10 cellular contexts compared by ENCODE assay signal in the genomic region with DNA sequence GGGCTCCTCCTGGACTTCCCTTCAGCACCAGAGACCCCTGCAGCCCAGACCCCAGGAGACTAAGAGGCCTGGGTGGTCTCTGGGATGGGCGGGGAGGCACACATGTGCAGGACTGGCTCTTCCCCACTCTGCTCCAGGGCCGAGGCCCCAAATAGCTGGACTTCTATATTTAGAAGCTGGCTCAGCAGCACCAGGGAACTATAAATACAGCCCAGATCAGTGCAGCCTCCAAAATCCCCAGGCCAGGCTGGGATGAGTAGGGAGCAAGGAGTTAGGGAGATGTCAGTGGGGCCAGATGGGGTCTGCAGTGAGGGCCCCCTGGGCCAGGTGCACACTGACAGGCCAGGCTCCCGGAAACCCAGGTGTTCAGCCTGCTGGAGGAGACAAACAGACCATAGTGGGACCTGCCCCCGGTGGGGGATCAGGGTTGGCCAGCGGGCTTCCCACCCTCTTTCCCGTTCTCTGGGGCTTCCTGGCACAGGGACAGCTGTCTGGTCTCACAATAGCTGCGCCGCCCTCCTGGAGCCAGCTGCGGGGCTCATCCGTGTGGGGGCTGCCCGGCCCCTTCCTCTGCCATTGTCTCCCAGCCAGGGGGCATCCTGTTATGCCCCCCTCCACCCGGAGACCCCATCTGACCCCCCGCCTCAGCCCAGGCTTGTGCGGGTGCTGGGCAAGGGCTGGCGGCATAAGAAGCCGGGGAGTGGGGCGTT. TPM values are rescaled to one million over a fixed set of nuclear protein-coding genes. Genes with fewer than 3 reads are reported as not detected.
DNase-seq lines count a peak whose midpoint lies in the region; ATAC-seq lines count a peak whose summit lies in the region.
"Had no signal": no experiment of that assay in that cellular context is flagged by ENCODE, and none has a peak within 500 bp of the region (broad histone marks: within the 10 kb centered on the region; RNA-seq: fewer than 3 reads in every experiment).

No MANE protein-coding gene starts in this region.

- peak; percentile 80 to 88 for ATAC-seq in right cardiac atrium
- ATAC-seq in stimulated activated naive B cell treated with anti-CD40 and anti-IgM and Interleukin-4, amounts not matched to agents 10 μg/mL and 1 μg/mL and 100 μg/mL, for 72 hours (replicated peaks), result peak; percentile 26 to 47
- ATAC-seq in HG02938 (IDR thresholded peaks at IDR 0.05; ENCODE audit: unreplicated experiment), result no peak

- H3K27me3 ChIP-seq in right cardiac atrium (ENCODE audit: control insufficient read depth, insufficient read depth), result no peaks in the 10 kb centered on the region

- peaks cover 2% of the 10 kb centered on the region for H3K4me1 ChIP-seq in right cardiac atrium (ENCODE audit: control insufficient read depth, insufficient read depth, low read length)

- no peaks in the 10 kb centered on the region for H3K9me3 ChIP-seq in right cardiac atrium (ENCODE audit: control insufficient read depth, low read length)

- peak overlapping the region; percentile 92 for H3K27ac Mint-ChIP-seq in activated T-helper 1 cell treated with anti-CD3 and anti-CD28 coated beads, Interleukin-12 subunit alpha, Interleukin-12 subunit beta, Interleukin-2, Interleukin-4 antibody, amounts not matched to agents 30 ng/mL and 10 ng/mL and 1 ng/mL, durations not matched to agents 14 hours and 24 hours and 36 hours
- peak overlapping the region; percentile 98 for H3K27ac Mint-ChIP-seq in stimulated activated naive B cell treated with anti-CD40 and anti-IgM and Interleukin-4, amounts not matched to agents 10 μg/mL and 1 μg/mL and 100 μg/mL, for 72 hours

- 19% methylated on average over 17 of the region's 17 CpGs for WGBS in right cardiac atrium

- intact Hi-C loops in activated T-helper 1 cell treated with anti-CD3 and anti-CD28 coated beads, Interleukin-12 subunit alpha, Interleukin-12 subunit beta, Interleukin-2, Interleukin-4 antibody, amounts not matched to agents 30 ng/mL and 10 ng/mL and 1 ng/mL, durations not matched to agents 14 hours and 24 hours and 36 hours (cut with micrococcal nuclease), result no loop called here
- intact Hi-C loops in right cardiac atrium (cut with DNase I), result no loop called here

- no peaks in the 10 kb centered on the region for H3K27me3 Mint-ChIP-seq in activated T-helper 1 cell treated with anti-CD3 and anti-CD28 coated beads, Interleukin-12 subunit alpha, Interleukin-12 subunit beta, Interleukin-2, Interleukin-4 antibody, amounts not matched to agents 30 ng/mL and 10 ng/mL and 1 ng/mL, durations not matched to agents 14 hours and 24 hours and 36 hours (ENCODE audit: insufficient read depth)
- no peaks in the 10 kb centered on the region for H3K27me3 Mint-ChIP-seq in stimulated activated naive B cell treated with anti-CD40 and anti-IgM and Interleukin-4, amounts not matched to agents 10 μg/mL and 1 μg/mL and 100 μg/mL, for 72 hours

- peak overlapping the region; percentile 47 for H3K4me3 Mint-ChIP-seq in activated T-helper 1 cell treated with anti-CD3 and anti-CD28 coated beads, Interleukin-12 subunit alpha, Interleukin-12 subunit beta, Interleukin-2, Interleukin-4 antibody, amounts not matched to agents 30 ng/mL and 10 ng/mL and 1 ng/mL, durations not matched to agents 14 hours and 24 hours and 36 hours
- H3K4me3 Mint-ChIP-seq in stimulated activated naive B cell treated with anti-CD40 and anti-IgM and Interleukin-4, amounts not matched to agents 10 μg/mL and 1 μg/mL and 100 μg/mL, for 72 hours, result peak overlapping the region; percentile 61 to 76
- H3K4me3 Mint-ChIP-seq: neural crest cell had no signal

- H3K27ac ChIP-seq in right cardiac atrium (ENCODE audit: low read length), result peak overlapping the region; percentile 83

- no peaks in the 10 kb centered on the region for H3K9me3 Mint-ChIP-seq in activated T-helper 1 cell treated with anti-CD3 and anti-CD28 coated beads, Interleukin-12 subunit alpha, Interleukin-12 subunit beta, Interleukin-2, Interleukin-4 antibody, amounts not matched to agents 30 ng/mL and 10 ng/mL and 1 ng/mL, durations not matched to agents 14 hours and 24 hours and 36 hours
- H3K9me3 Mint-ChIP-seq in stimulated activated naive B cell treated with anti-CD40 and anti-IgM and Interleukin-4, amounts not matched to agents 10 μg/mL and 1 μg/mL and 100 μg/mL, for 72 hours, result no peaks in the 10 kb centered on the region
- H3K9me3 Mint-ChIP-seq: neural crest cell had no signal

- peak; percentile 37 for DNase-seq in DMS53 (lab: John Stamatoyannopoulos, UW)
- DNase-seq in DMS53 treated with DMSO at 0.1 percent for 48 hours (lab: John Stamatoyannopoulos, UW; ENCODE audit: unreplicated experiment), result no peak
- DNase-seq in activated T-helper 1 cell treated with anti-CD3 and anti-CD28 coated beads, Interleukin-12 subunit alpha, Interleukin-12 subunit beta, Interleukin-2, Interleukin-4 antibody, amounts not matched to agents 30 ng/mL and 10 ng/mL and 1 ng/mL, durations not matched to agents 14 hours and 24 hours and 36 hours (ENCODE audit: low spot score), result no peak
- DNase-seq in right cardiac atrium, result peak; percentile 30 to 82 (median 71)
- DNase-seq in stimulated activated naive B cell treated with anti-CD40 and anti-IgM and Interleukin-4, amounts not matched to agents 10 μg/mL and 1 μg/mL and 100 μg/mL, for 72 hours, result no peak
- no peak for DNase-seq in stimulated activated naive CD4-positive, alpha-beta T cell (lab: John Stamatoyannopoulos, UW)
- DNase-seq in NCI-H2227 treated with DMSO at 0.1 percent for 48 hours (lab: John Stamatoyannopoulos, UW), result no peak
- DNase-seq: NCI-H187 treated with DMSO at 0.1 percent for 48 hours had no signal

- peaks cover 60% of the 10 kb centered on the region for H3K4me1 Mint-ChIP-seq in activated T-helper 1 cell treated with anti-CD3 and anti-CD28 coated beads, Interleukin-12 subunit alpha, Interleukin-12 subunit beta, Interleukin-2, Interleukin-4 antibody, amounts not matched to agents 30 ng/mL and 10 ng/mL and 1 ng/mL, durations not matched to agents 14 hours and 24 hours and 36 hours (ENCODE audit: low read depth)
- peaks cover 40 to 74% of the 10 kb centered on the region in 2 donors for H3K4me1 Mint-ChIP-seq in stimulated activated naive B cell treated with anti-CD40 and anti-IgM and Interleukin-4, amounts not matched to agents 10 μg/mL and 1 μg/mL and 100 μg/mL, for 72 hours

- no peaks in the 10 kb centered on the region for H3K36me3 Mint-ChIP-seq in activated T-helper 1 cell treated with anti-CD3 and anti-CD28 coated beads, Interleukin-12 subunit alpha, Interleukin-12 subunit beta, Interleukin-2, Interleukin-4 antibody, amounts not matched to agents 30 ng/mL and 10 ng/mL and 1 ng/mL, durations not matched to agents 14 hours and 24 hours and 36 hours (ENCODE audit: low read depth)
- H3K36me3 Mint-ChIP-seq in stimulated activated naive B cell treated with anti-CD40 and anti-IgM and Interleukin-4, amounts not matched to agents 10 μg/mL and 1 μg/mL and 100 μg/mL, for 72 hours, result no peaks in the 10 kb centered on the region

- H3K4me3 ChIP-seq in right cardiac atrium (ENCODE audit: low read length), result no peak overlapping the region

RNA-seq across cellular contexts. Expression of a gene that starts 5.5 kb away (rescaled TPM):
- total RNA-seq in activated T-helper 1 cell treated with anti-CD3 and anti-CD28 coated beads, Interleukin-12 subunit alpha, Interleukin-12 subunit beta, Interleukin-2, Interleukin-4 antibody, amounts not matched to agents 30 ng/mL and 10 ng/mL and 1 ng/mL, durations not matched to agents 14 hours and 24 hours and 36 hours, result 219 and 226 TPM in 2 replicates
- 10 to 100 TPM; 27.6 to 41.0 (median 35.1) TPM for total RNA-seq in right cardiac atrium
- 17.7 TPM for polyA plus RNA-seq in right cardiac atrium

RNA-seq across cellular contexts. Expression of a gene that starts 43.4 kb away (rescaled TPM):
- total RNA-seq in activated T-helper 1 cell treated with anti-CD3 and anti-CD28 coated beads, Interleukin-12 subunit alpha, Interleukin-12 subunit beta, Interleukin-2, Interleukin-4 antibody, amounts not matched to agents 30 ng/mL and 10 ng/mL and 1 ng/mL, durations not matched to agents 14 hours and 24 hours and 36 hours, result 273 and 287 TPM in 2 replicates
- total RNA-seq in right cardiac atrium, result 10 to 100 TPM; 20.7 to 34.7 (median 30.2) TPM
- polyA plus RNA-seq in right cardiac atrium, result 30.3 TPM

RNA-seq across cellular contexts. Expression of a gene that starts 57.4 kb away (rescaled TPM):
- 151 and 180 TPM in 2 replicates for total RNA-seq in activated T-helper 1 cell treated with anti-CD3 and anti-CD28 coated beads, Interleukin-12 subunit alpha, Interleukin-12 subunit beta, Interleukin-2, Interleukin-4 antibody, amounts not matched to agents 30 ng/mL and 10 ng/mL and 1 ng/mL, durations not matched to agents 14 hours and 24 hours and 36 hours
- 100 to 1,000 TPM; 122 to 138 (median 130) TPM for total RNA-seq in right cardiac atrium
- polyA plus RNA-seq in right cardiac atrium, result 79.3 TPM

Comparison
In these comparisons a context has a peak if more than half of its experiments do, and no peak if none do; other contexts are left out.
1. DNase-seq: peak in DMS53 (single experiment) and right cardiac atrium (3 of 3); none in DMS53 treated with DMSO at 0.1 percent for 48 hours (single experiment), activated T-helper 1 cell treated with anti-CD3 and anti-CD28 coated beads, Interleukin-12 subunit alpha, Interleukin-12 subunit beta, Interleukin-2, Interleukin-4 antibody, amounts not matched to agents 30 ng/mL and 10 ng/mL and 1 ng/mL, durations not matched to agents 14 hours and 24 hours and 36 hours (single experiment), stimulated activated naive B cell treated with anti-CD40 and anti-IgM and Interleukin-4, amounts not matched to agents 10 μg/mL and 1 μg/mL and 100 μg/mL, for 72 hours (single experiment), stimulated activated naive CD4-positive, alpha-beta T cell (0 of 6) and NCI-H2227 treated with DMSO at 0.1 percent for 48 hours (single experiment).